24 cellular contexts compared by ENCODE assay signal in genomic region chr15:69064649-69065048, GRCh38. TPM values are rescaled to one million over a fixed set of nuclear protein-coding genes. Genes with fewer than 3 reads are reported as not detected.
"Had no signal": no experiment of that assay in that cellular context is flagged by ENCODE, and none has a peak within 500 bp of the region (broad histone marks: within the 10 kb centered on the region; RNA-seq: fewer than 3 reads in every experiment).

No MANE protein-coding gene starts in this region.

- H3K4me3 Mint-ChIP-seq: activated CD4-positive, alpha-beta memory T cell treated with anti-CD3 and anti-CD28 coated beads, Interleukin-2, amount 10 ng/mL, durations not matched to agents 7 days and 5 days; activated naive CD4-positive, alpha-beta T cell treated with anti-CD3 and anti-CD28 coated beads, Interleukin-2, amount 50 U/mL, for 24 hours; activated T-cell treated with anti-CD3 and anti-CD28 coated beads, Interleukin-2, amount 50 U/mL, for 24 hours; dendritic cell treated with granulocyte-macrophage colony-stimulating factor and Interleukin-4, amounts not matched to agents 40 ng/mL and 50 ng/mL, for 4 days; mesothelial cell of epicardium; natural killer cell treated with Interleukin-12 subunit alpha and Interleukin-12 subunit beta and Interleukin-15 and Interleukin-18, amount 100 ng/mL, for 72 hours had no signal

- H3K9me3 Mint-ChIP-seq: activated CD4-positive, alpha-beta memory T cell treated with anti-CD3 and anti-CD28 coated beads, Interleukin-2, amount 10 ng/mL, durations not matched to agents 7 days and 5 days; activated naive CD4-positive, alpha-beta T cell treated with anti-CD3 and anti-CD28 coated beads, Interleukin-2, amount 50 U/mL, for 24 hours; dendritic cell treated with granulocyte-macrophage colony-stimulating factor and Interleukin-4, amounts not matched to agents 40 ng/mL and 50 ng/mL, for 4 days; natural killer cell treated with Interleukin-12 subunit alpha and Interleukin-12 subunit beta and Interleukin-15 and Interleukin-18, amount 100 ng/mL, for 72 hours had no signal

- DNase-seq: activated CD4-positive, alpha-beta memory T cell treated with anti-CD3 and anti-CD28 coated beads, Interleukin-2, amount 10 ng/mL, durations not matched to agents 7 days and 5 days; activated CD4-positive, alpha-beta T cell treated with anti-CD3 and anti-CD28 coated beads for 48 hours; activated CD4-positive, CD25-positive, alpha-beta regulatory T cell; activated T-cell treated with anti-CD3 and anti-CD28 coated beads, Interleukin-2, amount 50 U/mL, for 24 hours; adrenal gland; effector CD8-positive, alpha-beta T cell; heart left ventricle; left lung; nucleus accumbens; stimulated activated CD4-positive, alpha-beta T cell treated with anti-CD3 and anti-CD28 coated beads, Interleukin-2, amount 100 ng/mL, for 24 hours; stimulated activated naive CD8-positive, alpha-beta T cell treated with anti-CD3 and anti-CD28 coated beads, Interleukin-15, Interleukin-2, amounts not matched to agents 100 U/mL and 50 U/mL, for 24 hours; trophoblast cell had no signal

- H3K4me3 ChIP-seq: adrenal gland, cardiac muscle cell, esophagus muscularis mucosa, gastroesophageal sphincter, heart left ventricle, left lung, right atrium auricular region, vagina had no signal

- H3K27me3 ChIP-seq: adrenal gland, cardiac muscle cell, esophagus muscularis mucosa, gastroesophageal sphincter, heart left ventricle, left lung, right atrium auricular region, vagina had no signal

- ATAC-seq: gastroesophageal sphincter; heart left ventricle; left lung; natural killer cell treated with Interleukin-12 subunit alpha and Interleukin-12 subunit beta and Interleukin-15 and Interleukin-18, amount 100 ng/mL, for 72 hours; stimulated activated naive CD8-positive, alpha-beta T cell treated with anti-CD3 and anti-CD28 coated beads, Interleukin-15, Interleukin-2, amounts not matched to agents 100 U/mL and 50 U/mL, for 24 hours had no signal

- H3K36me3 ChIP-seq: adrenal gland, cardiac muscle cell, esophagus muscularis mucosa, gastroesophageal sphincter, heart left ventricle, left lung, right atrium auricular region, vagina had no signal

- H3K36me3 Mint-ChIP-seq: activated naive CD4-positive, alpha-beta T cell treated with anti-CD3 and anti-CD28 coated beads, Interleukin-2, amount 50 U/mL, for 24 hours; mesothelial cell of epicardium; natural killer cell treated with Interleukin-12 subunit alpha and Interleukin-12 subunit beta and Interleukin-15 and Interleukin-18, amount 100 ng/mL, for 72 hours had no signal

- H3K9me3 ChIP-seq: adrenal gland, esophagus muscularis mucosa, left lung, right atrium auricular region, vagina had no signal

- H3K4me1 ChIP-seq: adrenal gland, gastroesophageal sphincter, left lung, vagina had no signal

- H3K27me3 Mint-ChIP-seq: activated CD4-positive, alpha-beta memory T cell treated with anti-CD3 and anti-CD28 coated beads, Interleukin-2, amount 10 ng/mL, durations not matched to agents 7 days and 5 days; activated naive CD4-positive, alpha-beta T cell treated with anti-CD3 and anti-CD28 coated beads, Interleukin-2, amount 50 U/mL, for 24 hours; dendritic cell treated with granulocyte-macrophage colony-stimulating factor and Interleukin-4, amounts not matched to agents 40 ng/mL and 50 ng/mL, for 4 days had no signal

- H3K27ac ChIP-seq: adrenal gland, cardiac muscle cell, esophagus muscularis mucosa, gastroesophageal sphincter, heart left ventricle, left lung, right atrium auricular region, vagina had no signal

- H3K27ac Mint-ChIP-seq: activated CD4-positive, alpha-beta memory T cell treated with anti-CD3 and anti-CD28 coated beads, Interleukin-2, amount 10 ng/mL, durations not matched to agents 7 days and 5 days; activated naive CD4-positive, alpha-beta T cell treated with anti-CD3 and anti-CD28 coated beads, Interleukin-2, amount 50 U/mL, for 24 hours; activated T-cell treated with anti-CD3 and anti-CD28 coated beads, Interleukin-2, amount 50 U/mL, for 24 hours; dendritic cell treated with granulocyte-macrophage colony-stimulating factor and Interleukin-4, amounts not matched to agents 40 ng/mL and 50 ng/mL, for 4 days; mesothelial cell of epicardium; natural killer cell treated with Interleukin-12 subunit alpha and Interleukin-12 subunit beta and Interleukin-15 and Interleukin-18, amount 100 ng/mL, for 72 hours had no signal

RNA-seq across cellular contexts. Expression of gene NOX5, which starts 50.2 kb away (rescaled TPM):
- total RNA-seq: activated CD4-positive, alpha-beta memory T cell treated with anti-CD3 and anti-CD28 coated beads, Interleukin-2, amount 10 ng/mL, durations not matched to agents 7 days and 5 days; chondrocyte; endothelial cell of umbilical vein; lung microvascular endothelial cell; natural killer cell treated with Interleukin-12 subunit alpha and Interleukin-12 subunit beta and Interleukin-15 and Interleukin-18, amount 100 ng/mL, for 72 hours had no signal
